ENCODE assay signal across 12 cellular contexts in the genomic region with DNA sequence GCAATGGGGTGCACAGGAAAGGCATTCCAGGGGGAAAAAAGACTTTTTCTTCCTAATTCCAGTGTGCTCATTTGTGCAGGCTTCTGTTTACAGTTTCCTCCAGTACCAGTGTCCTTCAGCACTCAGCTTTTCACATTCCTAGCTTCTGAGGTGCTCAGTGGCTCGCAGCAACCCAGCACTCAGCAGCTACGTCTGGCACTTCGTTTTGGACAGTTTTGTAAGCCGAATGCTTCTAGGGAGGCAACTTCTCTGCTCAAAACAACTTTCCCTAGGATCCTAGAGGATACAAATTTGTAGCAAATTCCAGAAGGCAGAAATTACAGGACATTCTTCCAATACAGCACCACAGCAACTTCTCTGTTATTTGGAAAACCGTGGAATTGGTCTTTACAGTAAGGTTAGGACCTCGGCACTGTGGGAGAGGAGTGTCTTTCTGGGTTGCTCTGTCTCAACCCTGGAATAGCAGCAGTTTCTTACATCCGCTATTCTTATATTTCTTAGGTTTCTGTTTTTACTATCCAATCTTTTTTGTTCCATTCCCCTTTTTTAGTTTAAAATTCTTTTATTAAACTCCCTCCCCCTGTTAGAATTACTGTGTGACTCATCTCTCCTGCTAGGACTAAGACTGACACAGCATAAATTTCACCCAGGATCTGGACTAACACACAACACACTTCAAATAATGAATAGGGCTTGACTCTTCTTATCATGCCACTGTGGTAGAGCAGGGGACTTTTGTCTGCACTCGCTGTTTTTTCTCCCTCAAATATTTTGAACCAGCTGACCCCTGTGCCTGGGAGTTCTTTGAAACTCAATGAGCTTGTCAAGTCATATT.
A peak's percentile ranks its signal among the peaks of the same experiment; 100 is the strongest.
DNase-seq lines count a peak whose midpoint lies in the region; ATAC-seq, FAIRE-seq and TF ChIP-seq lines count a peak whose summit lies in the region.
"Had no signal": no experiment of that assay in that cellular context is flagged by ENCODE, and none has a peak within 500 bp of the region (broad histone marks: within the 10 kb centered on the region; RNA-seq: fewer than 3 reads in every experiment).

No MANE protein-coding gene starts in this region.

- TF ChIP-seq EP300 in HepG2 (IDR thresholded peaks at IDR 0.05; ENCODE audit: low read depth in 2 of 2, low read length in 2 of 2) = no peak
- TF ChIP-seq EP300 in HepG2 (CRISPR knock-in tag; IDR thresholded peaks at IDR 0.05; ENCODE audit: borderline replicate concordance) = no peak

- TF ChIP-seq CTCF in HepG2 (CRISPR knock-in tag; IDR thresholded peaks at IDR 0.05) (no peak), right lobe of liver (IDR thresholded peaks at IDR 0.05) (no peak), astrocyte (IDR thresholded peaks at IDR 0.05; ENCODE audit: insufficient read depth, low read depth, low read length) (no peak), lung (IDR thresholded peaks at IDR 0.05; ENCODE audit: control extremely low read depth, extremely low read depth) (no peak)

- POLR2A ChIA-PET in HepG2 (lab: Yijun Ruan, JAX) = no interaction called here

- H3K4me1 ChIP-seq in HepG2 (ENCODE audit: insufficient read depth, low read length) (no peaks in the 10 kb centered on the region), right lobe of liver (no peaks in the 10 kb centered on the region), astrocyte (ENCODE audit: insufficient read depth, low read length) (peaks cover 10% of the 10 kb centered on the region), lung (ENCODE audit: control insufficient read depth in 2 of 2, insufficient read depth in 2 of 2, low read length in 2 of 2) (no peaks in the 10 kb centered on the region)

- WGBS in HepG2 (ENCODE audit: low lambda C conversion rate) = 13% methylated on average over 8 of the region's 8 CpGs
- 35% methylated on average over 8 of the region's 8 CpGs for WGBS in right lobe of liver (ENCODE audit: insufficient coverage, low coverage, low lambda C conversion rate, missing lambda C conversion rate)
- 55 to 76% methylated on average over 8 of the region's 8 CpGs for WGBS in lung, 2 donors

- intact Hi-C loops in HepG2 (cut with micrococcal nuclease; ENCODE audit: unreplicated experiment) (no loop called here), right lobe of liver (cut with DNase I) (no loop called here)

- no peaks in the 10 kb centered on the region for H3K27me3 Mint-ChIP-seq in astrocyte (ENCODE audit: low read depth, unreplicated experiment)

- peak overlapping the region; percentile 90 for H3K27ac Mint-ChIP-seq in astrocyte (ENCODE audit: unreplicated experiment)
- H3K27ac Mint-ChIP-seq: activated T-helper 2 cell treated with anti-CD3 and anti-CD28 coated beads, Interferon-gamma antibody, Interleukin-2, Interleukin-4, amounts not matched to agents 10 μg/mL and 5 μg/mL and 100 μg/mL, durations not matched to agents 14 hours and 24 hours and 36 hours had no signal

- TF ChIP-seq POLR2A in HepG2 (IDR thresholded peaks at IDR 0.05; ENCODE audit: insufficient read depth in 1 of 2, low read depth in 2 of 2, low read length in 2 of 2) (no peak), right lobe of liver (IDR thresholded peaks at IDR 0.05) (no peak)

- H3K27ac ChIP-seq in HepG2 (ENCODE audit: extremely low read length, insufficient read depth, low read length) (no peak overlapping the region), right lobe of liver (no peak overlapping the region), astrocyte (ENCODE audit: low read depth, low read length) (peak overlapping the region; percentile 68), lung (ENCODE audit: low read depth in 1 of 2, low read length in 1 of 2) (no peak overlapping the region)
- H3K27ac ChIP-seq: HL-60, ovary had no signal

- DNase-seq in HepG2 (ENCODE audit: low spot score) (no peak), right lobe of liver (no peak), astrocyte (ENCODE audit: low read depth) (peak; percentile 45), lung (ENCODE audit: low spot score) (no peak), 8988T (no peak), NCI-H1694 treated with DMSO at 0.1 percent for 48 hours (lab: John Stamatoyannopoulos, UW) (no peak), dermis blood vessel endothelial cell (no peak)
- DNase-seq: aorta, ovary had no signal

- H4K20me1 ChIP-seq in HepG2 (ENCODE audit: insufficient read depth, low read length) (no peaks in the 10 kb centered on the region), astrocyte (ENCODE audit: insufficient read depth, low read length) (no peaks in the 10 kb centered on the region)

- H3K9me3 Mint-ChIP-seq in astrocyte (ENCODE audit: unreplicated experiment) = no peaks in the 10 kb centered on the region

- no peaks in the 10 kb centered on the region for H3K36me3 Mint-ChIP-seq in astrocyte (ENCODE audit: low read depth, unreplicated experiment)

- H3K27me3 ChIP-seq in HepG2 (ENCODE audit: control insufficient read depth in 1 of 2, insufficient read depth in 2 of 2, low read length in 2 of 2) = no peaks in the 10 kb centered on the region
- no peaks in the 10 kb centered on the region for H3K27me3 ChIP-seq in right lobe of liver
- no peaks in the 10 kb centered on the region for H3K27me3 ChIP-seq in astrocyte (ENCODE audit: insufficient read depth, low read length)
- no peaks in the 10 kb centered on the region for H3K27me3 ChIP-seq in lung (ENCODE audit: control insufficient read depth, insufficient read depth)
- H3K27me3 ChIP-seq: ovary had no signal

- H3K4me3 ChIP-seq in HepG2 (replicated peaks in 1 of 3; ENCODE audit: insufficient read depth in 1 of 3, low read depth in 2 of 3, low read length in 3 of 3) = no peak overlapping the region
- H3K4me3 ChIP-seq in right lobe of liver = no peak overlapping the region
- H3K4me3 ChIP-seq in astrocyte (ENCODE audit: insufficient read depth, low read depth, low read length) = peak overlapping the region; percentile 62
- no peak overlapping the region for H3K4me3 ChIP-seq in lung
- H3K4me3 ChIP-seq: ovary had no signal

- TF ChIP-seq RAD21 in HepG2 (CRISPR knock-in tag; IDR thresholded peaks at IDR 0.05) = no peak

- CTCF ChIA-PET in HepG2 (lab: Yijun Ruan, JAX; ENCODE audit: low intra/inter-chr PET ratio, low total read pairs) = no interaction called here

- H3K9me3 ChIP-seq in HepG2 (ENCODE audit: low read length) (no peaks in the 10 kb centered on the region), right lobe of liver (no peaks in the 10 kb centered on the region), astrocyte (ENCODE audit: insufficient read depth, low read depth, low read length) (no peaks in the 10 kb centered on the region), lung (ENCODE audit: control insufficient read depth in 2 of 2, insufficient read depth in 1 of 2, low read length in 1 of 2) (no peaks in the 10 kb centered on the region)
- H3K9me3 ChIP-seq: ovary had no signal

- no TSS peak for BruUV-seq in HepG2 (replicated peaks; lab: Mats Ljungman, UMichigan)

- H3K36me3 ChIP-seq in HepG2 (replicated peaks in 1 of 2; ENCODE audit: control insufficient read depth in 1 of 2, insufficient read depth in 2 of 2, low read length in 2 of 2) = no peaks in the 10 kb centered on the region
- H3K36me3 ChIP-seq in right lobe of liver = no peaks in the 10 kb centered on the region
- no peaks in the 10 kb centered on the region for H3K36me3 ChIP-seq in astrocyte (ENCODE audit: insufficient read depth, low read length)
- H3K36me3 ChIP-seq in lung (ENCODE audit: control insufficient read depth in 2 of 2, insufficient read depth in 2 of 2, low read length in 2 of 2) = no peaks in the 10 kb centered on the region
- H3K36me3 ChIP-seq: ovary had no signal

- H3K4me1 Mint-ChIP-seq in astrocyte (ENCODE audit: low read depth, unreplicated experiment) = peaks cover 25% of the 10 kb centered on the region

- H3K79me2 ChIP-seq in HepG2 (ENCODE audit: insufficient read depth, low read length) = no peaks in the 10 kb centered on the region
- no peaks in the 10 kb centered on the region for H3K79me2 ChIP-seq in astrocyte (ENCODE audit: insufficient read depth, low read length)

- H3K9ac ChIP-seq in HepG2 (ENCODE audit: insufficient read depth, low read depth, low read length) (no peak overlapping the region), astrocyte (ENCODE audit: low read length) (peak overlapping the region; percentile 76)

- H3K4me3 Mint-ChIP-seq in astrocyte (ENCODE audit: unreplicated experiment) = peak overlapping the region; percentile 50

- H2AFZ ChIP-seq in HepG2 (ENCODE audit: low read length) (no peak overlapping the region), astrocyte (ENCODE audit: low read depth, low read length) (peak overlapping the region; percentile 88)

- in situ Hi-C loops in HepG2 (cut with HindIII; ENCODE audit: extremely low pct_ligation_motif_present, low pct_unique_long_range_greater_than_20kb) = no loop called here

- FAIRE-seq in HepG2 (lab: Jason Lieb, UNC) (no peak), astrocyte (lab: Jason Lieb, UNC) (no peak)

- ATAC-seq in HepG2 = peak; percentile 76
- ATAC-seq in right lobe of liver = no peak
- ATAC-seq in lung (ENCODE audit: insufficient read depth, low FRiP score) = peak; percentile 39
- ATAC-seq in GM18907 (IDR thresholded peaks at IDR 0.05; ENCODE audit: unreplicated experiment) = no peak

- no peak overlapping the region for H3K4me2 ChIP-seq in HepG2 (ENCODE audit: low read depth, low read length)
- peak overlapping the region; percentile 89 for H3K4me2 ChIP-seq in astrocyte (ENCODE audit: low read length)

TF ChIP-seq in HepG2, 621 proteins besides CTCF, POLR2A, EP300 and RAD21:
- TF ChIP-seq ELF1 (CRISPR knock-in tag; IDR thresholded peaks at IDR 0.05) (no peak), MAFK (conservative IDR thresholded peaks at IDR 0.05 in 1 of 2, IDR thresholded peaks at IDR 0.05 in 1 of 2; ENCODE audit: low read length in 2 of 2) (0 out of 4 replicates have a peak, but pooled peaks of 1 of the 2 experiments have one; percentile 12)

Comparison
In these comparisons a context has a peak if more than half of its experiments do, and no peak if none do; other contexts are left out.
1. ATAC-seq: peak in HepG2 (single experiment) and lung (single experiment); none in right lobe of liver (0 of 4) and GM18907 (single experiment).